ENCODE assay signal across 20 cellular contexts in the genomic region with DNA sequence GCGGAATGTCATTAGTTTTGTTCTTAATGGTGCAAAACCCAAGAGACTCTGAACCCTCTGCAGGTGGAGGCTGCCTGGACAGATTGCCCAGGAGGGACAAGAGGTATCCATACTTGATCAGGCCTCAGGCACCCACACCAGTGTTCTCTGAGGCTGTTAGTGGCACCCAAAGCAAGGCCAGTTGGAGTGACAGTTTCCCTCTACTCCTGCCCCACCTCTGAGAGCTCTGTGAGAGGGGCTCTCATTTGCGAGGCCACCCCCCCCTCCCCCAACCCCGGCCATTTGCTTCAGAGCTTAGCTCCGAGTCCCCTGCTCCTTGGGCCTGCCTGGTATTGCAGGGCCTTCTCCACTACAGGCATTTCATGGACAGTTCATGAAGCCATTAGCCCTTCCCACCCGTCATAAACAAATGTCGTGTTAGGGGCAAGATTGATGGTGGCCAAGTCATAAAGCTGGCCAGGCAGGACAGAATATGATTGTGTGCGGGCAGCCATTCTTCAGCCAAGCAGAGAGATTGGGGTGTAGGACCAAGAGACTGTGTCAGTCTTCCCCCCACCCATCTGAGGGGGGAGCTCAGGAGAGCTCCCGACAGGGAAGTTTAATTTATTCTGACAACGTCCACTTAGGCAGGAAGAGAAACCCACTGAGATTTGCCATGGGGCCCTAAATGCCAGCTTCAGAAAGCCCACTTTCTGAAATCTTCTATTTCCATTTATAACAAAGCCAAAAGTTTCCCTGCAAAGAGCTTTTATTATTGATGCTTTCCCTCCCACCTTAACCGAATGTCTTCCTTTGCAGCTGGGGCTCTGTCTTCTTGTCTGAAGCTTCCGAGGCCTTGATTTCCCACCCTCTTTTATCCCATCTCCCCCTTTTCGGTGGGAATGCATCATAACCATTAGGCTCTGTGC. TPM values are rescaled to one million over a fixed set of nuclear protein-coding genes. Genes with fewer than 3 reads are reported as not detected.
A peak's percentile ranks its signal among the peaks of the same experiment; 100 is the strongest.
DNase-seq lines count a peak whose midpoint lies in the region; ATAC-seq, FAIRE-seq and TF ChIP-seq lines count a peak whose summit lies in the region.
"Had no signal": no experiment of that assay in that cellular context is flagged by ENCODE, and none has a peak within 500 bp of the region (broad histone marks: within the 10 kb centered on the region; RNA-seq: fewer than 3 reads in every experiment).

No MANE protein-coding gene starts in this region.

- H3K9me3 Mint-ChIP-seq in osteocyte (ENCODE audit: unreplicated experiment): no peaks in the 10 kb centered on the region
- H3K9me3 Mint-ChIP-seq: CD8-positive, alpha-beta T cell; HFFc6; WTC11 had no signal

- H3K27ac Mint-ChIP-seq in osteocyte (ENCODE audit: unreplicated experiment): peak overlapping the region; percentile 88
- H3K27ac Mint-ChIP-seq: CD8-positive, alpha-beta T cell; HFFc6; naive thymus-derived CD8-positive, alpha-beta T cell; WTC11 had no signal

- peak overlapping the region; percentile 83 for H3K4me3 Mint-ChIP-seq in osteocyte (ENCODE audit: unreplicated experiment)
- H3K4me3 Mint-ChIP-seq: CD8-positive, alpha-beta T cell; HFFc6; WTC11 had no signal

- TF ChIP-seq CTCF in kidney epithelial cell (IDR thresholded peaks at IDR 0.05; ENCODE audit: insufficient read depth, low read length, poor library complexity, severe bottlenecking) (no peak), osteocyte (IDR thresholded peaks at IDR 0.05) (no peak), D721Med (IDR thresholded peaks at IDR 0.05; ENCODE audit: insufficient read depth, missing control alignments) (no peak)

- ATAC-seq in HG02798 (IDR thresholded peaks at IDR 0.05; ENCODE audit: poor library complexity, unreplicated experiment): no peak
- no peak for ATAC-seq in left colon
- ATAC-seq: CD8-positive, alpha-beta T cell; naive thymus-derived CD8-positive, alpha-beta T cell; WTC11 had no signal

- H3K36me3 ChIP-seq in kidney epithelial cell (ENCODE audit: control insufficient read depth, insufficient read depth, low read length): peaks cover 1% of the 10 kb centered on the region

- H3K36me3 Mint-ChIP-seq in osteocyte (ENCODE audit: unreplicated experiment): peaks cover 31% of the 10 kb centered on the region
- H3K36me3 Mint-ChIP-seq: WTC11 had no signal

- FAIRE-seq in D721Med (lab: Jason Lieb, UNC): no peak
- FAIRE-seq: bronchial epithelial cell, frontal cortex had no signal

- peak overlapping the region; percentile 13 for H3K4me3 ChIP-seq in kidney epithelial cell (ENCODE audit: low read depth, low read length)
- H3K4me3 ChIP-seq: hepatocyte had no signal

- no peaks in the 10 kb centered on the region for H3K27me3 Mint-ChIP-seq in osteocyte (ENCODE audit: unreplicated experiment)

- intact Hi-C loops in left colon (cut with DNase I, micrococcal nuclease): no loop called here

- H3K4me1 Mint-ChIP-seq in osteocyte (ENCODE audit: unreplicated experiment): peaks cover 44% of the 10 kb centered on the region

- DNase-seq in activated effector memory CD4-positive, alpha-beta T cell treated with anti-CD3 and anti-CD28 coated beads, Interleukin-2, amount 50 U/mL, for 16 hours: peak; percentile 48
- no peak for DNase-seq in activated effector memory CD4-positive, alpha-beta T cell treated with Interleukin-2 at 50 U/mL for 16 hours
- DNase-seq in kidney epithelial cell (ENCODE audit: low read depth): no peak
- DNase-seq in osteocyte (ENCODE audit: extremely low spot score, unreplicated experiment): no peak
- no peak for DNase-seq in D721Med (ENCODE audit: insufficient read length, low spot score)
- no peak for DNase-seq in DMS53 (lab: John Stamatoyannopoulos, UW)
- no peak for DNase-seq in left colon
- DNase-seq: activated CD4-positive, alpha-beta T cell treated with anti-CD3 and anti-CD28 coated beads, Interleukin-2, amount 50 U/mL, for 48 hours; CD8-positive, alpha-beta T cell; HFFc6; islet precursor cell; NCI-H1694; NCI-H69; T-helper 9 cell had no signal

- peaks cover 3% of the 10 kb centered on the region for H3K27me3 ChIP-seq in kidney epithelial cell (ENCODE audit: control insufficient read depth, insufficient read depth, low read length)

RNA-seq across cellular contexts. Expression of gene FOXC1, which starts 7.1 kb away (rescaled TPM):
- 26.2 and 27.6 TPM in 2 replicates for total RNA-seq in kidney epithelial cell
- 106 and 108 TPM in 2 replicates for total RNA-seq in osteocyte
- total RNA-seq in left colon: 1 to 10 TPM in 1 of 2 donors, under 1 TPM in 1; 0.82 to 1.5 TPM
- total RNA-seq: CD8-positive, alpha-beta T cell; naive thymus-derived CD8-positive, alpha-beta T cell had no signal

Comparison
In these comparisons a context has a peak if more than half of its experiments do, and no peak if none do; other contexts are left out.
1. RNA of gene FOXC1, which starts 7.1 kb away (total RNA-seq): 106 to 108 TPM in osteocyte and 26.2 to 27.6 TPM in kidney epithelial cell; 0.82 to 1.5 TPM in left colon; every median in the first group is over 10 times any median in the second.